In the genomic region with DNA sequence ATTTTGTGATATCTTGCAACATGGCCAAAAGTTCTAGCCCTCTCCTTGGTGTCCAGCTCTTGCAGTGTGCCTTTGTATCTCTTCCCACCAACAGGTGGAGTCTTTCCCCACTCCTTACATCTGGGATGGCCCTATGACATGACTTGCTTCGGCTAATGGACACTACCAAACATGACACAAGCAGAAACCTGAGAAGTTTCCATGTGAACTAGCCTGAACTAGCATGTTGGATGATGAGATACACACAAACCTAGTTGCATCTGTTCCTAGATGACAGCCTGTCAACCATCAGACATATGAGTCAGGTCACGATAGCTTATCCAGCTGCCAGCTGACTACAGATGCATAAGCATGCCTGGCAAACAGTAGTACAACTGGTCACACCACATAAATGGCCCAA, we compare ENCODE assay signal across 1 cellular context.
TF ChIP-seq lines count a peak whose summit lies in the region.

No MANE protein-coding gene starts in this region.

TF ChIP-seq in GM23338, 12 proteins besides CTCF, POLR2A, EP300 and RAD21 (continued from another document):
- TF ChIP-seq ZNF114 (CRISPR knock-in tag; IDR thresholded peaks at IDR 0.05) (no peak), EZH2phosphoT487 (IDR thresholded peaks at IDR 0.05; ENCODE audit: unreplicated experiment) (no peak)
TF ChIP-seq in GM23338: peak in this region for 0.
